ENCODE assay signal across 4 cellular contexts in genomic region chr12:51962-52361, GRCh38. TPM values are rescaled to one million over a fixed set of nuclear protein-coding genes. Genes with fewer than 3 reads are reported as not detected.
"Had no signal": no experiment of that assay in that cellular context is flagged by ENCODE, and none has a peak within 500 bp of the region (broad histone marks: within the 10 kb centered on the region; RNA-seq: fewer than 3 reads in every experiment).

No MANE protein-coding gene starts in this region.

RNA-seq across cellular contexts. Expression of gene IQSEC3, which starts 14.6 kb away (rescaled TPM):
- total RNA-seq: activated CD4-positive, alpha-beta T cell treated with anti-CD3 and anti-CD28 coated beads for 36 hours; activated CD4-positive, alpha-beta T cell treated with anti-CD3 and anti-CD28 coated beads, Interleukin-2, amount 10 ng/mL, durations not matched to agents 7 days and 5 days; bronchial epithelial cell; foreskin keratinocyte had no signal
- polyA plus RNA-seq: foreskin keratinocyte had no signal
